In the genomic region with DNA sequence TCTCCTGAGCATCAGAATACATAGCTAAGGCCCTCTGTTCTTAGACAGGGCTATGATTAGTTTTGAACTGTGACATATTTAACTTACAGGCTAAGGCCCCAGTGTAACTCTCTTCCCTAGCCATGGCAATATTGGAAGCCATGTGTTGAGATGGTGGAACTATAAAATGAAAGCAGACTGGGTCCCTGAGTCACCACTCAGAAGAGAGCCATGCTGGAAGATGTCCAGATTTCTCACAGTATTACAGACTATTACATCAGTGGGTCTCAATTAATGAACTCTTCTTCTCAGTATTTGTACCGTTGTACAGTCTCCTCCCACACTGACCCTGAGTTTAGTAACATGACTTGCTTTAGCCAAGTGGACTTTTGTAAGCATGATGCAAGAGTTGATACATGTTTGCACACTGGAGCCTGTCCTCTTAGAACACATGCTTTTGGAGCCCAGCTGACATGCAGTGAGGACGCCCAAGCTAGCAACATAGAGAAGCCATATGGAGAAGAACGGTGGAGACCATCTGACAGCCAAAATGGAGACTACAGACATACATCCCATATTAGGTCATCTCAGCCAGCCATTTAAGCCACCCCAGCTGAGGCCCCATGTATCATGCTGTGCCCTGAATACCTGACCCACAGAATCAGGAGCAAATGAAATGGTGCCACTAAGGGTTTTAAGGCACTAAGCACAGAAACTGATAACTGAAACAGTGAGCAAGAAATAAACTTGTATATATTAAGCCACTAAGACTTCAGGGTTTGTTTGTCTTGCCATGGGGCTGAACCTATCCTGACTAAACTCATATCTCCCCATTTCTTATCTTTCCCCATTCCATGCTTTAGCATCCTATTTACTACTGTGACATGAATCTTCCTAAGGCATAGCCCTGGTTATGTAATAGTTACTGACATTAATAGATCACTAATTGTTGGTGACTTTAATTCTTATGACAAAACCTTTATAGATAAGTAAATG, we compare ENCODE assay signal across 1 cellular context.
TF ChIP-seq lines count a peak whose summit lies in the region.

No MANE protein-coding gene starts in this region.

TF ChIP-seq in K562, 482 proteins besides CTCF, POLR2A, EP300 and RAD21 (continued from another document and continues in another):
- TF ChIP-seq, protein P1, sequence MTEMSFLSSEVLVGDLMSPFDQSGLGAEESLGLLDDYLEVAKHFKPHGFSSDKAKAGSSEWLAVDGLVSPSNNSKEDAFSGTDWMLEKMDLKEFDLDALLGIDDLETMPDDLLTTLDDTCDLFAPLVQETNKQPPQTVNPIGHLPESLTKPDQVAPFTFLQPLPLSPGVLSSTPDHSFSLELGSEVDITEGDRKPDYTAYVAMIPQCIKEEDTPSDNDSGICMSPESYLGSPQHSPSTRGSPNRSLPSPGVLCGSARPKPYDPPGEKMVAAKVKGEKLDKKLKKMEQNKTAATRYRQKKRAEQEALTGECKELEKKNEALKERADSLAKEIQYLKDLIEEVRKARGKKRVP (CRISPR knock-in tag; IDR thresholded peaks at IDR 0.05): peak; percentile 100
- TF ChIP-seq HNRNPL (IDR thresholded peaks at IDR 0.05; ENCODE audit: low read depth, low read length): no peak
- TF ChIP-seq HIVEP1 (CRISPR knock-in tag; IDR thresholded peaks at IDR 0.05): peak; percentile 27; the same call in 1 of the 2 replicates
- peak; percentile 97 for TF ChIP-seq ZNF584 (CRISPR knock-in tag; IDR thresholded peaks at IDR 0.05; ENCODE audit: low read depth)
- no peak for TF ChIP-seq ZNF274 (IDR thresholded peaks at IDR 0.05; ENCODE audit: borderline replicate concordance, low read depth, low read length)
- peak; percentile 91 for TF ChIP-seq FOSL1 (tag; conservative IDR thresholded peaks at IDR 0.05)
- TF ChIP-seq RCOR1 (IDR thresholded peaks at IDR 0.05; ENCODE audit: borderline replicate concordance in 1 of 2, low read depth in 2 of 2, low read length in 2 of 2): peak in 1 of 2 experiments; percentile 80; a peak in 2 of 4 replicates
- TF ChIP-seq NBN (IDR thresholded peaks at IDR 0.05; ENCODE audit: low read depth): peak; percentile 71; the same call in 1 of the 2 replicates
- TF ChIP-seq POLR2H (tag; IDR thresholded peaks at IDR 0.05; ENCODE audit: low read depth): peak; percentile 69
- no peak; the same call in none of the 2 replicates for TF ChIP-seq RBFOX2 (IDR thresholded peaks at IDR 0.05; ENCODE audit: low read depth, low read length)
- peak; percentile 89 for TF ChIP-seq CEBPG (CRISPR knock-in tag; IDR thresholded peaks at IDR 0.05)
- peak; percentile 100 for TF ChIP-seq CEBPG (tag; conservative IDR thresholded peaks at IDR 0.05 in 1 of 2, IDR thresholded peaks at IDR 0.05 in 1 of 2)
- TF ChIP-seq ZNF77 (CRISPR knock-in tag; IDR thresholded peaks at IDR 0.05): no peak
- TF ChIP-seq PYGO2 (tag; IDR thresholded peaks at IDR 0.05): no peak
- peak; percentile 51 for TF ChIP-seq TAF9B (IDR thresholded peaks at IDR 0.05; ENCODE audit: partially characterized antibody)
- 0 out of 2 replicates have a peak, but pooled peaks have one; percentile 69 for TF ChIP-seq ZNF583 (CRISPR knock-in tag; IDR thresholded peaks at IDR 0.05)
- TF ChIP-seq C11orf30 (IDR thresholded peaks at IDR 0.05; ENCODE audit: low read depth): peak; percentile 54; the same call in 1 of the 2 replicates
- TF ChIP-seq FOXO4 (CRISPR knock-in tag; IDR thresholded peaks at IDR 0.05): no peak
- TF ChIP-seq SMAD4 (CRISPR knock-in tag; conservative IDR thresholded peaks at IDR 0.05): peak; percentile 94
- TF ChIP-seq ZNF764 (CRISPR knock-in tag; IDR thresholded peaks at IDR 0.05; ENCODE audit: low read depth): no peak
- TF ChIP-seq, protein P2, sequence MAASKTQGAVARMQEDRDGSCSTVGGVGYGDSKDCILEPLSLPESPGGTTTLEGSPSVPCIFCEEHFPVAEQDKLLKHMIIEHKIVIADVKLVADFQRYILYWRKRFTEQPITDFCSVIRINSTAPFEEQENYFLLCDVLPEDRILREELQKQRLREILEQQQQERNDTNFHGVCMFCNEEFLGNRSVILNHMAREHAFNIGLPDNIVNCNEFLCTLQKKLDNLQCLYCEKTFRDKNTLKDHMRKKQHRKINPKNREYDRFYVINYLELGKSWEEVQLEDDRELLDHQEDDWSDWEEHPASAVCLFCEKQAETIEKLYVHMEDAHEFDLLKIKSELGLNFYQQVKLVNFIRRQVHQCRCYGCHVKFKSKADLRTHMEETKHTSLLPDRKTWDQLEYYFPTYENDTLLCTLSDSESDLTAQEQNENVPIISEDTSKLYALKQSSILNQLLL (CRISPR knock-in tag; IDR thresholded peaks at IDR 0.05; ENCODE audit: borderline replicate concordance): no peak
- TF ChIP-seq PHTF2 (CRISPR knock-in tag; IDR thresholded peaks at IDR 0.05): no peak
- no peak for TF ChIP-seq HDAC2 (IDR thresholded peaks at IDR 0.05)
- TF ChIP-seq ZNF24 (IDR thresholded peaks at IDR 0.05): peak; percentile 32; the same call in 1 of the 2 replicates
- TF ChIP-seq MCM5 (IDR thresholded peaks at IDR 0.05; ENCODE audit: low read depth): no peak
- no peak for TF ChIP-seq CREB1 (IDR thresholded peaks at IDR 0.05)
- no peak for TF ChIP-seq CREB1 (CRISPR knock-in tag; IDR thresholded peaks at IDR 0.05)
- no peak for TF ChIP-seq KDM4B (IDR thresholded peaks at IDR 0.05; ENCODE audit: borderline replicate concordance in 2 of 2, low read depth in 1 of 2)
- peak; percentile 53; the same call in 1 of the 2 replicates for TF ChIP-seq REST (CRISPR knock-in tag; IDR thresholded peaks at IDR 0.05; ENCODE audit: low read depth)
- TF ChIP-seq TFAM (CRISPR knock-in tag; conservative IDR thresholded peaks at IDR 0.05): no peak
- TF ChIP-seq CHAMP1 (IDR thresholded peaks at IDR 0.05): no peak
- peak; percentile 52; the same call in 1 of the 2 replicates for TF ChIP-seq TOE1 (IDR thresholded peaks at IDR 0.05; ENCODE audit: borderline replicate concordance)
- no peak for TF ChIP-seq TOE1 (CRISPR knock-in tag; IDR thresholded peaks at IDR 0.05; ENCODE audit: borderline replicate concordance, low read depth)
- TF ChIP-seq MEF2D (tag; conservative IDR thresholded peaks at IDR 0.05; ENCODE audit: low read depth): peak; percentile 54
- peak; percentile 84 for TF ChIP-seq JUN (IDR thresholded peaks at IDR 0.05; ENCODE audit: borderline replicate concordance, low read depth, low read length)
- no peak for TF ChIP-seq JUN (CRISPR knock-in tag; IDR thresholded peaks at IDR 0.05; ENCODE audit: borderline replicate concordance)
- no peak for TF ChIP-seq ARHGAP35 (IDR thresholded peaks at IDR 0.05; ENCODE audit: partially characterized antibody)
- no peak for TF ChIP-seq RAD51 (IDR thresholded peaks at IDR 0.05; ENCODE audit: borderline replicate concordance, low read depth)
- TF ChIP-seq ZBTB11 (CRISPR knock-in tag; IDR thresholded peaks at IDR 0.05): no peak; a peak in 1 of 6 replicates
- TF ChIP-seq HCFC1 (IDR thresholded peaks at IDR 0.05; ENCODE audit: low read depth, low read length): no peak
- TF ChIP-seq DDX20 (tag; IDR thresholded peaks at IDR 0.05; ENCODE audit: low read depth): peak; percentile 47; the same call in 1 of the 2 replicates
- peak; percentile 93 for TF ChIP-seq ZKSCAN8 (CRISPR knock-in tag; IDR thresholded peaks at IDR 0.05)
- TF ChIP-seq ZNF184 (CRISPR knock-in tag; IDR thresholded peaks at IDR 0.05): no peak
- TF ChIP-seq BRF2 (IDR thresholded peaks at IDR 0.05; ENCODE audit: borderline replicate concordance, insufficient read depth, insufficient read length): no peak
- TF ChIP-seq MEIS2 (IDR thresholded peaks at IDR 0.05; ENCODE audit: partially characterized antibody): no peak
- peak; percentile 89 for TF ChIP-seq ZNF76 (CRISPR knock-in tag; IDR thresholded peaks at IDR 0.05; ENCODE audit: borderline replicate concordance)
- TF ChIP-seq HMGN3 (IDR thresholded peaks at IDR 0.05; ENCODE audit: borderline replicate concordance, extremely low read depth, insufficient read length, low read depth, low read length): no peak
- TF ChIP-seq MYBL2 (IDR thresholded peaks at IDR 0.05; ENCODE audit: low read depth): no peak
- no peak for TF ChIP-seq MYBL2 (CRISPR knock-in tag; IDR thresholded peaks at IDR 0.05; ENCODE audit: borderline replicate concordance)
